8 cellular contexts compared by ENCODE assay signal in the genomic region with DNA sequence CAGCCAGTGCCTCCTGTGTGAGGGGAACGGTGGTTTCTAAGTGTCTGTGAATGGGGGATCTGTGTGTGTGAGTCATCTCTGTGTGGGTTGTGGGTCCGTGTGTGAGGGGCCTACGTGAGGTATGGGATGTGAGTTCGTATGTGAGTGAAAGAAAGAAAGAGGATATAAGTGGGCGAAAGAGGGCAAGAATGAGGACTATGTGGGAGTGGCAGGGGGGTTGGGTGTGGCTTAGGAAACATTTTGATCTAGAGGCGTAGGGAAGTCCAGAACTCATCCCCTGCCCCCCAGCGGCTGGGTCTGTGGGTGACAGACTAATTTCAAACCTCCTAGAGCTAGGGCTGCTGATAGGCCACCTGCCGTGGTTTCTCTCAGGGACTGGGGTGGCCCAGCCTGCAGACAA. TPM values are rescaled to one million over a fixed set of nuclear protein-coding genes. Genes with fewer than 3 reads are reported as not detected.
DNase-seq lines count a peak whose midpoint lies in the region; ATAC-seq, FAIRE-seq and TF ChIP-seq lines count a peak whose summit lies in the region.

No MANE protein-coding gene starts in this region.

- FAIRE-seq in GM12891 (lab: Jason Lieb, UNC), result peak; percentile 74

- no peaks in the 10 kb centered on the region for H3K4me1 ChIP-seq in ascending aorta

- TF ChIP-seq CTCF in ascending aorta (IDR thresholded peaks at IDR 0.05), result no peak

- no peaks in the 10 kb centered on the region for H3K27me3 ChIP-seq in ascending aorta

- TF ChIP-seq POLR2A in GM12891 (IDR thresholded peaks at IDR 0.05; ENCODE audit: low read depth, low read length) (no peak), erythroblast (IDR thresholded peaks at IDR 0.05; ENCODE audit: low read length) (no peak)

- DNase-seq in GM12891 (ENCODE audit: insufficient read length, low spot score), result peak; percentile 42
- DNase-seq in SIG-M5 (lab: John Stamatoyannopoulos, UW), result peak; percentile 36
- DNase-seq in erythroblast (lab: John Stamatoyannopoulos, UW), result peak; percentile 31 to 47
- DNase-seq in ascending aorta (ENCODE audit: low spot score in 2 of 2), result no peak
- no peak for DNase-seq in effector CD4-positive, alpha-beta T cell
- no peak for DNase-seq in occipital lobe (lab: John Stamatoyannopoulos, UW)
- no peak for DNase-seq in caudate nucleus (lab: John Stamatoyannopoulos, UW)

- H3K36me3 ChIP-seq in ascending aorta, result peaks cover 50 to 55% of the 10 kb centered on the region in 2 donors

- intact Hi-C loops in ascending aorta (cut with DNase I), result no loop called here

- peak; percentile 87 for ATAC-seq in HG02623 (IDR thresholded peaks at IDR 0.05; ENCODE audit: unreplicated experiment)

- no peaks in the 10 kb centered on the region for H3K9me3 ChIP-seq in ascending aorta

- H3K4me3 ChIP-seq in ascending aorta, result no peak overlapping the region

- H3K27ac ChIP-seq in ascending aorta (no peak overlapping the region), caudate nucleus (ENCODE audit: low read depth, low read length) (no peak overlapping the region)

TF ChIP-seq in GM12891, 5 proteins besides CTCF, POLR2A, EP300 and RAD21:
- TF ChIP-seq SPI1 (IDR thresholded peaks at IDR 0.05; ENCODE audit: low read depth, low read length) (peak; percentile 38; the same call in 1 of the 2 replicates), POU2F2 (IDR thresholded peaks at IDR 0.05; ENCODE audit: low read depth, low read length) (no peak)

RNA-seq across cellular contexts. Expression of gene DHX35, which starts 35.5 kb away (rescaled TPM):
- 9.4 TPM for polyA plus RNA-seq in GM12891 (2012; ENCODE audit: low read depth, missing spikeins)
- total RNA-seq in ascending aorta (35.3 TPM), occipital lobe (12.6 TPM)

Comparison
In these comparisons a context has a peak if more than half of its experiments do, and no peak if none do; other contexts are left out.
1. DNase-seq: peak in GM12891 (single experiment), SIG-M5 (single experiment) and erythroblast (2 of 2); none in ascending aorta (0 of 2), effector CD4-positive, alpha-beta T cell (single experiment), occipital lobe (single experiment) and caudate nucleus (0 of 61).